In the genomic region with DNA sequence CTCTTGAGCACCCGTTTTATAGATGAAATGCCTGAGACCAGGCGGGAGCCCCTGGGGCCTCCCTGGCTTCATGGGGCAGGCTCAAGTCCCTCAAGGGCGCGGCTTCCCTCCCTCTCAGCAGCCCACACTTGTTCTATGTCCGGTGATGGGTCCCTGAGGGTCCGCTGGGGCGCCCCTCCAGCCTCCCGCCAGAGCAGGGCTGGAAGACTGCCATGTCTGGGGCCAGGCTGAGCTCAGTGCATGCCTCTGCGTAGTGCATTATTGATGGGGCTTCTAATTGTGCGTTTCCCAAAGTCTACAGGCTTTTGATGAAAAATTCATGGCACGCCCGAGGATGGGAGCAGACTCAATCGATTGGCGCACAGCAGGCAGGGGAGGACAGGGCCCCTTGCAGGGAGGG, we compare ENCODE assay signal across 27 cellular contexts. TPM values are rescaled to one million over a fixed set of nuclear protein-coding genes. Genes with fewer than 3 reads are reported as not detected.
A peak's percentile ranks its signal among the peaks of the same experiment; 100 is the strongest.
DNase-seq lines count a peak whose midpoint lies in the region; ATAC-seq and TF ChIP-seq lines count a peak whose summit lies in the region.
"Had no signal": no experiment of that assay in that cellular context is flagged by ENCODE, and none has a peak within 500 bp of the region (broad histone marks: within the 10 kb centered on the region; RNA-seq: fewer than 3 reads in every experiment).

No MANE protein-coding gene starts in this region.

- H3K4me1 Mint-ChIP-seq in activated CD4-positive, alpha-beta T cell treated with anti-CD3 and anti-CD28 coated beads, Interleukin-2, amount 10 ng/mL, durations not matched to agents 7 days and 5 days, result peaks cover 46% of the 10 kb centered on the region

- no peak for TF ChIP-seq POLR2A in vagina (IDR thresholded peaks at IDR 0.05)

- no peak overlapping the region for H3K4me3 Mint-ChIP-seq in activated CD4-positive, alpha-beta T cell treated with anti-CD3 and anti-CD28 coated beads, Interleukin-2, amount 10 ng/mL, durations not matched to agents 7 days and 5 days
- H3K4me3 Mint-ChIP-seq: activated naive CD4-positive, alpha-beta T cell treated with anti-CD3 and anti-CD28 coated beads for 36 hours; activated T-cell treated with anti-CD3 and anti-CD28 coated beads, Interleukin-2, amount 50 U/mL, for 24 hours; neural progenitor cell had no signal

- H3K4me2 ChIP-seq in hepatocyte, result no peak overlapping the region
- H3K4me2 ChIP-seq: neural progenitor cell had no signal

- no peaks in the 10 kb centered on the region for H3K36me3 Mint-ChIP-seq in activated CD4-positive, alpha-beta T cell treated with anti-CD3 and anti-CD28 coated beads, Interleukin-2, amount 10 ng/mL, durations not matched to agents 7 days and 5 days (ENCODE audit: low read depth)
- H3K36me3 Mint-ChIP-seq: neural progenitor cell had no signal

- no peaks in the 10 kb centered on the region for H4K20me1 ChIP-seq in hepatocyte (ENCODE audit: insufficient read depth, poor library complexity, severe bottlenecking)

- H3K79me2 ChIP-seq in hepatocyte, result no peaks in the 10 kb centered on the region

- POLR2A ChIA-PET in activated CD4-positive, alpha-beta T cell treated with anti-CD3 and anti-CD28 coated beads, Interleukin-2, amount 10 ng/mL, durations not matched to agents 7 days and 5 days (lab: Charles Lee), result no interaction called here

- H3K4me1 ChIP-seq in ascending aorta, result peaks cover 20 to 44% of the 10 kb centered on the region in 2 donors
- peaks cover 56% of the 10 kb centered on the region for H3K4me1 ChIP-seq in vagina
- H3K4me1 ChIP-seq in hepatocyte (ENCODE audit: insufficient read depth), result peaks cover 39% of the 10 kb centered on the region
- no peaks in the 10 kb centered on the region for H3K4me1 ChIP-seq in mucosa of descending colon (ENCODE audit: low read depth)

- no peaks in the 10 kb centered on the region for H3K27me3 Mint-ChIP-seq in activated CD4-positive, alpha-beta T cell treated with anti-CD3 and anti-CD28 coated beads, Interleukin-2, amount 10 ng/mL, durations not matched to agents 7 days and 5 days
- H3K27me3 Mint-ChIP-seq: activated T-cell treated with anti-CD3 and anti-CD28 coated beads, Interleukin-2, amount 50 U/mL, for 24 hours had no signal

- peak overlapping the region; percentile 82 to 92 for H3K27ac ChIP-seq in ascending aorta
- H3K27ac ChIP-seq in vagina, result peak overlapping the region; percentile 37
- no peak overlapping the region for H3K27ac ChIP-seq in hepatocyte
- H3K27ac ChIP-seq: neural progenitor cell, VCaP had no signal

- 72% methylated on average over 14 of the region's 14 CpGs for WGBS in hepatocyte (ENCODE audit: low lambda C conversion rate, missing lambda C conversion rate)

- no peaks in the 10 kb centered on the region for H3K9me2 ChIP-seq in hepatocyte (replicated peaks; ENCODE audit: insufficient read depth)

- no peaks in the 10 kb centered on the region for H3K9me3 Mint-ChIP-seq in activated CD4-positive, alpha-beta T cell treated with anti-CD3 and anti-CD28 coated beads, Interleukin-2, amount 10 ng/mL, durations not matched to agents 7 days and 5 days
- H3K9me3 Mint-ChIP-seq: activated naive CD4-positive, alpha-beta T cell treated with anti-CD3 and anti-CD28 coated beads for 36 hours; activated T-cell treated with anti-CD3 and anti-CD28 coated beads, Interleukin-2, amount 50 U/mL, for 24 hours; effector memory CD8-positive, alpha-beta T cell; neural progenitor cell; T-helper 1 cell treated with Interleukin-12 subunit alpha and Interleukin-12 subunit beta and Interleukin-4 antibody, amounts not matched to agents 30 μg/mL and 1 μg/mL, for 36 hours had no signal

- CTCF ChIA-PET in activated CD4-positive, alpha-beta T cell treated with anti-CD3 and anti-CD28 coated beads, Interleukin-2, amount 10 ng/mL, durations not matched to agents 7 days and 5 days (lab: Charles Lee), result interaction anchor here (1.2 kb wide), 2 partner anchors 64 to 345 kb away, joined by 3 read pairs; no protein-coding TSS in a partner anchor

- H3K36me3 ChIP-seq in ascending aorta (no peaks in the 10 kb centered on the region), vagina (no peaks in the 10 kb centered on the region), hepatocyte (replicated peaks; ENCODE audit: insufficient read depth, low read depth) (no peaks in the 10 kb centered on the region), mucosa of descending colon (ENCODE audit: low read depth) (no peaks in the 10 kb centered on the region)
- H3K36me3 ChIP-seq: esophagus squamous epithelium, gastroesophageal sphincter, neural progenitor cell had no signal

- H3K9me3 ChIP-seq in ascending aorta, result no peaks in the 10 kb centered on the region
- no peaks in the 10 kb centered on the region for H3K9me3 ChIP-seq in vagina
- no peaks in the 10 kb centered on the region for H3K9me3 ChIP-seq in hepatocyte (ENCODE audit: low read depth)
- no peaks in the 10 kb centered on the region for H3K9me3 ChIP-seq in mucosa of descending colon
- H3K9me3 ChIP-seq: esophagus squamous epithelium, gastroesophageal sphincter had no signal

- TF ChIP-seq CTCF in ascending aorta (IDR thresholded peaks at IDR 0.05) (no peak), vagina (IDR thresholded peaks at IDR 0.05) (no peak), GM20000 (IDR thresholded peaks at IDR 0.05; ENCODE audit: extremely low read depth, missing control alignments) (no peak), hepatocyte (IDR thresholded peaks at IDR 0.05; ENCODE audit: poor library complexity) (no peak), mucosa of descending colon (IDR thresholded peaks at IDR 0.05) (no peak)

- no peak for ATAC-seq in mucosa of descending colon
- ATAC-seq: effector memory CD8-positive, alpha-beta T cell; gastroesophageal sphincter; left colon had no signal

- peak overlapping the region; percentile 91 for H3K27ac Mint-ChIP-seq in activated CD4-positive, alpha-beta T cell treated with anti-CD3 and anti-CD28 coated beads, Interleukin-2, amount 10 ng/mL, durations not matched to agents 7 days and 5 days
- H3K27ac Mint-ChIP-seq: activated naive CD4-positive, alpha-beta T cell treated with anti-CD3 and anti-CD28 coated beads for 36 hours had no signal

- no peak for DNase-seq in activated CD4-positive, alpha-beta T cell treated with anti-CD3 and anti-CD28 coated beads, Interleukin-2, amount 10 ng/mL, durations not matched to agents 7 days and 5 days
- DNase-seq in activated CD4-positive, alpha-beta T cell treated with anti-CD3 and anti-CD28 coated beads for 1 hour, result no peak
- no peak for DNase-seq in ascending aorta (ENCODE audit: low spot score in 2 of 2)
- peak; percentile 45 for DNase-seq in left kidney (ENCODE audit: low read depth, low spot score)
- no peak for DNase-seq in vagina (ENCODE audit: extremely low spot score in 2 of 2)
- DNase-seq in GM20000 (ENCODE audit: low spot score), result no peak
- DNase-seq in hepatocyte (ENCODE audit: low spot score), result no peak
- DNase-seq in mucosa of descending colon, result no peak
- DNase-seq: activated CD4-positive, alpha-beta T cell treated with anti-CD3 and anti-CD28 coated beads, Interleukin-2, amount 50 U/mL, for 4 hours; activated T-cell treated with anti-CD3 and anti-CD28 coated beads, Interleukin-2, amount 50 U/mL, for 24 hours; C1 segment of cervical spinal cord; effector memory CD8-positive, alpha-beta T cell; EL; esophagus squamous epithelium; HCEC 1CT; Karpas-422; left colon; NCI-H1105 treated with DMSO at 0.1 percent for 48 hours; NCI-H526 treated with DMSO at 0.1 percent for 48 hours; stimulated activated CD4-positive, alpha-beta T cell treated with anti-CD3 and anti-CD28 coated beads, Interleukin-12 subunit alpha, Interleukin-12 subunit beta, amount 100 ng/mL, for 4 hours had no signal

- intact Hi-C loops in ascending aorta (cut with DNase I) (loop anchor here (2.0 to 10.0 kb wide), 4 partner anchors 105 to 361 kb away; a partner anchor contains a TSS), vagina (cut with DNase I) (loop anchor here (2.0 to 10.0 kb wide), 2 partner anchors 187 to 261 kb away; no protein-coding TSS in a partner anchor), mucosa of descending colon (cut with DNase I, micrococcal nuclease) (loop anchor here in 1 of 2 donors (10.0 kb wide), 2 partner anchors 191 to 351 kb away; no protein-coding TSS in a partner anchor)

- H3K27me3 ChIP-seq in ascending aorta (no peaks in the 10 kb centered on the region), vagina (no peaks in the 10 kb centered on the region), hepatocyte (no peaks in the 10 kb centered on the region)
- H3K27me3 ChIP-seq: neural progenitor cell had no signal

- no peak overlapping the region for H3K4me3 ChIP-seq in ascending aorta
- no peak overlapping the region for H3K4me3 ChIP-seq in vagina
- H3K4me3 ChIP-seq in hepatocyte, result no peak overlapping the region
- H3K4me3 ChIP-seq in mucosa of descending colon, result no peak overlapping the region
- H3K4me3 ChIP-seq: esophagus squamous epithelium, gastroesophageal sphincter, neural progenitor cell had no signal

- no peak overlapping the region for H2AFZ ChIP-seq in hepatocyte
- H2AFZ ChIP-seq: neural progenitor cell had no signal

RNA-seq across cellular contexts. Expression of a gene that starts 51.3 kb away (rescaled TPM):
- not detected for total RNA-seq in activated CD4-positive, alpha-beta T cell treated with anti-CD3 and anti-CD28 coated beads, Interleukin-2, amount 10 ng/mL, durations not matched to agents 7 days and 5 days
- total RNA-seq in ascending aorta (62.4 TPM), vagina (8.8 TPM), hepatocyte (0.80 and 2.4 TPM in 2 replicates), mucosa of descending colon (under 1 TPM; 0.52 to 0.82 (median 0.60) TPM)
- 1.5 and 2.6 TPM in 2 replicates for polyA plus RNA-seq in hepatocyte
- total RNA-seq: A673; activated naive CD4-positive, alpha-beta T cell treated with anti-CD3 and anti-CD28 coated beads for 36 hours; pulmonary artery endothelial cell had no signal
